Comparison of ENCODE assay signal across 36 cellular contexts in genomic region chr6:135791441-135791840, GRCh38.
"Had no signal": no experiment of that assay in that cellular context is flagged by ENCODE, and none has a peak within 500 bp of the region (broad histone marks: within the 10 kb centered on the region; RNA-seq: fewer than 3 reads in every experiment).

No MANE protein-coding gene starts in this region.

- H3K36me3 ChIP-seq: MG63 had no signal

- H3K4me3 ChIP-seq: MG63 had no signal

- DNase-seq: Karpas-422, Kasumi-1, MG63, MM.1S, MV-4-11, NCI-H1048, NCI-H1092, NCI-H1092 treated with DMSO at 0.1 percent for 48 hours, NCI-H1105, NCI-H1105 treated with DMSO at 0.1 percent for 48 hours, NCI-H1417, NCI-H1417 treated with DMSO at 0.1 percent for 48 hours, NCI-H1436, NCI-H1436 treated with DMSO at 0.1 percent for 48 hours, NCI-H146, NCI-H1694, NCI-H1694 treated with DMSO at 0.1 percent for 48 hours, NCI-H187, NCI-H187 treated with DMSO at 0.1 percent for 48 hours, NCI-H1930, NCI-H2029, NCI-H2029 treated with DMSO at 0.1 percent for 48 hours, NCI-H2081, NCI-H2081 treated with DMSO at 0.1 percent for 48 hours, NCI-H2107, NCI-H2171, NCI-H2171 treated with DMSO at 0.1 percent for 48 hours, NCI-H2227 treated with DMSO at 0.1 percent for 48 hours, NCI-H226, NCI-H345, NCI-H446, NCI-H446 treated with DMSO at 0.1 percent for 48 hours, NCI-H510A, NCI-H510A treated with DMSO at 0.1 percent for 48 hours, NCI-H524, NCI-H524 treated with DMSO at 0.1 percent for 48 hours had no signal

- H3K9me3 ChIP-seq: MG63 had no signal

- H3K27me3 ChIP-seq: MG63 had no signal
